8 cellular contexts compared by ENCODE assay signal in the genomic region with DNA sequence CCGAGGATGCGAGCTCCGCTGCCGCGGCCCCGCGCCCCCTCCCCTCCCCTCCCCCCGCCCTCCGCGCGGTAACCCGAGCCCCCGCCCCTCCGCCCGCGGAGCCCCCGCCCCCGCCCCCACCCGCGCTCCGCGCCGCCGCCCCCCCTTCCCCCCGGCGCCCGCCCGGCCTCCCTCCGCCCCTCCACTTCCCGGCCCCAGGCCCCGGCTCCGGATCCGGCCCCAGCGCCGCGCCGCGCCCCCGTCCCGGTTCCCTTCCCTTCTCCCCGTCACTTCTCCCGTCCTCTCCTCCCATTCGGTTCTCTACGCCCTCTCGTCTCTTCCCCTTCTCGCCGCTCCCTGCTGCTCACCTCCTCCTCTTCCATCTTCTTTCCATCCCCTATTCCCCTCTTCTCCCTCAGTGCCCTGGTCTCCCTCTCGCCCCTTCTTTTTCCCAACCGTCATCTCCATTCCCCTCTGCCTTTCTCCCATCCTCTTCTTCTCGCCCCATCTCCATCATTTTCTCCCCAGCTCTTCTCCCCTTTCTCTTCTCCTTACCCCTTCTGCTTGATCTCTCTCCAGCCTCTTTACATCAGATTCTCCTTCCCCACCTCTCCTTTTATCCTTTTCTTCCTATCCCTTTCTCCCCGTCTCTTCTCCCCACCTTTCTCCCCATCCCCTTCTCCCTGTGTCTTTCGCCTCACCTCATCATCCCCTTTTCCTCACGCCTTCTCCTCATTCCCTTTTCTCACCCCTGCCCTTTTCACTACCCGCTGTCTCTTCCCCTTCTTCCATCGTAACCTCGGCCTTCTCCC. TPM values are rescaled to one million over a fixed set of nuclear protein-coding genes. Genes with fewer than 3 reads are reported as not detected.
DNase-seq lines count a peak whose midpoint lies in the region; TF ChIP-seq lines count a peak whose summit lies in the region.

A gene with protein sequence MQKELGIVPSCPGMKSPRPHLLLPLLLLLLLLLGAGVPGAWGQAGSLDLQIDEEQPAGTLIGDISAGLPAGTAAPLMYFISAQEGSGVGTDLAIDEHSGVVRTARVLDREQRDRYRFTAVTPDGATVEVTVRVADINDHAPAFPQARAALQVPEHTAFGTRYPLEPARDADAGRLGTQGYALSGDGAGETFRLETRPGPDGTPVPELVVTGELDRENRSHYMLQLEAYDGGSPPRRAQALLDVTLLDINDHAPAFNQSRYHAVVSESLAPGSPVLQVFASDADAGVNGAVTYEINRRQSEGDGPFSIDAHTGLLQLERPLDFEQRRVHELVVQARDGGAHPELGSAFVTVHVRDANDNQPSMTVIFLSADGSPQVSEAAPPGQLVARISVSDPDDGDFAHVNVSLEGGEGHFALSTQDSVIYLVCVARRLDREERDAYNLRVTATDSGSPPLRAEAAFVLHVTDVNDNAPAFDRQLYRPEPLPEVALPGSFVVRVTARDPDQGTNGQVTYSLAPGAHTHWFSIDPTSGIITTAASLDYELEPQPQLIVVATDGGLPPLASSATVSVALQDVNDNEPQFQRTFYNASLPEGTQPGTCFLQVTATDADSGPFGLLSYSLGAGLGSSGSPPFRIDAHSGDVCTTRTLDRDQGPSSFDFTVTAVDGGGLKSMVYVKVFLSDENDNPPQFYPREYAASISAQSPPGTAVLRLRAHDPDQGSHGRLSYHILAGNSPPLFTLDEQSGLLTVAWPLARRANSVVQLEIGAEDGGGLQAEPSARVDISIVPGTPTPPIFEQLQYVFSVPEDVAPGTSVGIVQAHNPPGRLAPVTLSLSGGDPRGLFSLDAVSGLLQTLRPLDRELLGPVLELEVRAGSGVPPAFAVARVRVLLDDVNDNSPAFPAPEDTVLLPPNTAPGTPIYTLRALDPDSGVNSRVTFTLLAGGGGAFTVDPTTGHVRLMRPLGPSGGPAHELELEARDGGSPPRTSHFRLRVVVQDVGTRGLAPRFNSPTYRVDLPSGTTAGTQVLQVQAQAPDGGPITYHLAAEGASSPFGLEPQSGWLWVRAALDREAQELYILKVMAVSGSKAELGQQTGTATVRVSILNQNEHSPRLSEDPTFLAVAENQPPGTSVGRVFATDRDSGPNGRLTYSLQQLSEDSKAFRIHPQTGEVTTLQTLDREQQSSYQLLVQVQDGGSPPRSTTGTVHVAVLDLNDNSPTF (N-terminal part only) (minus strand): TSS at position 20 of the 791 bp plus-strand sequence. CDS start 14,196 bp downstream, outside the sequence.

- WGBS in mesenchymal stem cell, result 5% methylated on average over 28 of the region's 56 CpGs

- H3K4me3 ChIP-seq in MG63 (peak within 1 kb of the TSS; percentile 46), colonic mucosa (peak within 1 kb of the TSS; percentile 24), mesenchymal stem cell (ENCODE audit: insufficient read depth in 1 of 2, low read depth in 1 of 2, low read length in 2 of 2) (peak within 1 kb of the TSS; percentile 64 to 66), tibial artery (peak within 1 kb of the TSS; percentile 56 to 62)

- H3K27me3 ChIP-seq in MG63 (no peaks in the 10 kb centered on the region), colonic mucosa (peaks cover 3% of the 10 kb centered on the region), mesenchymal stem cell (ENCODE audit: control insufficient read depth in 1 of 2, insufficient read depth in 1 of 2, low read length in 2 of 2) (peaks cover 49 to 56% of the 10 kb centered on the region in 2 experiments), tibial artery (no peaks in the 10 kb centered on the region)

- peak within 1 kb of the TSS; percentile 63 for H3K4me2 ChIP-seq in mesenchymal stem cell (ENCODE audit: low read length, poor library complexity, severe bottlenecking)

- DNase-seq in AG20443 (ENCODE audit: low spot score), result peak; percentile 62
- DNase-seq in MG63, result peak; percentile 40
- DNase-seq in colonic mucosa, result no peak
- DNase-seq in mesenchymal stem cell, result peak; percentile 26
- no peak for DNase-seq in tibial artery
- no peak for DNase-seq in cerebellar cortex (ENCODE audit: low spot score)
- no peak for DNase-seq in NCI-H2196 treated with DMSO at 0.1 percent for 48 hours (lab: John Stamatoyannopoulos, UW; ENCODE audit: unreplicated experiment)
- DNase-seq in NCI-H524 (lab: John Stamatoyannopoulos, UW), result no peak

- peak within 1 kb of the TSS; percentile 78 for H4K8ac ChIP-seq in mesenchymal stem cell (ENCODE audit: low read length)

- H2AK5ac ChIP-seq in mesenchymal stem cell (ENCODE audit: low read length, severe bottlenecking), result no peak within 1 kb of the TSS

- peak within 1 kb of the TSS; percentile 77 to 95 for H3K18ac ChIP-seq in mesenchymal stem cell (ENCODE audit: low read depth in 1 of 2, low read length in 2 of 2)

- H4K91ac ChIP-seq in mesenchymal stem cell (ENCODE audit: low read length), result peak within 1 kb of the TSS; percentile 93

- H3K14ac ChIP-seq in mesenchymal stem cell (ENCODE audit: low read length in 2 of 2), result peak within 1 kb of the TSS in 1 of 2 experiments; percentile 96

- TF ChIP-seq CTCF in colonic mucosa (IDR thresholded peaks at IDR 0.05) (no peak), tibial artery (IDR thresholded peaks at IDR 0.05) (no peak)

- H3K4me1 ChIP-seq in colonic mucosa (no peaks in the 10 kb centered on the region), mesenchymal stem cell (ENCODE audit: control insufficient read depth, insufficient read depth, low read depth, low read length) (peaks cover 7% of the 10 kb centered on the region), tibial artery (peaks cover 0 to 34% (median 9%) of the 10 kb centered on the region in 4 donors)

- H3K79me1 ChIP-seq in mesenchymal stem cell (replicated peaks; ENCODE audit: low read length, poor library complexity, severe bottlenecking), result no peaks in the 10 kb centered on the region

- H2BK15ac ChIP-seq in mesenchymal stem cell (ENCODE audit: low read depth, poor library complexity, severe bottlenecking), result peak within 1 kb of the TSS; percentile 60

- H2BK12ac ChIP-seq in mesenchymal stem cell (ENCODE audit: low read length in 2 of 2), result peak within 1 kb of the TSS; percentile 49 to 89

- peak within 1 kb of the TSS; percentile 87 for H2BK120ac ChIP-seq in mesenchymal stem cell (ENCODE audit: low read depth, low read length)

- H3K23ac ChIP-seq in mesenchymal stem cell (ENCODE audit: low read length in 2 of 2), result peak within 1 kb of the TSS in 1 of 2 experiments; percentile 83

- H3K9me3 ChIP-seq in MG63 (no peaks in the 10 kb centered on the region), colonic mucosa (no peaks in the 10 kb centered on the region), mesenchymal stem cell (ENCODE audit: control insufficient read depth, low read length) (no peaks in the 10 kb centered on the region), tibial artery (no peaks in the 10 kb centered on the region)

- H2BK5ac ChIP-seq in mesenchymal stem cell (ENCODE audit: low read depth, low read length, poor library complexity, severe bottlenecking), result no peak within 1 kb of the TSS

- H2AFZ ChIP-seq in mesenchymal stem cell (ENCODE audit: low read depth, low read length), result peak within 1 kb of the TSS; percentile 74

- H3K27ac ChIP-seq in colonic mucosa (peak within 1 kb of the TSS; percentile 53), mesenchymal stem cell (ENCODE audit: low read length, poor library complexity, severe bottlenecking) (no peak within 1 kb of the TSS), tibial artery (peak within 1 kb of the TSS; percentile 76 to 80)

- H3K9ac ChIP-seq in colonic mucosa (ENCODE audit: low read depth in 2 of 2, low read length in 2 of 2) (peak within 1 kb of the TSS; percentile 32 to 37), mesenchymal stem cell (ENCODE audit: low read length) (peak within 1 kb of the TSS; percentile 28)

- peak within 1 kb of the TSS; percentile 81 to 99 for H3K4ac ChIP-seq in mesenchymal stem cell (ENCODE audit: low read depth in 1 of 2, low read length in 2 of 2)

- intact Hi-C loops in colonic mucosa (cut with DNase I) (no loop called here), tibial artery (cut with DNase I; ENCODE audit: low total_unique reads) (loop anchor here (5.0 kb wide), 1 partner anchor 44 kb away; a partner anchor contains a TSS)

- H3K36me3 ChIP-seq in MG63, result no peaks in the 10 kb centered on the region
- no peaks in the 10 kb centered on the region for H3K36me3 ChIP-seq in colonic mucosa
- no peaks in the 10 kb centered on the region for H3K36me3 ChIP-seq in mesenchymal stem cell (ENCODE audit: control insufficient read depth in 1 of 2, insufficient read depth in 2 of 2, low read depth in 1 of 2, low read length in 2 of 2)
- no peaks in the 10 kb centered on the region for H3K36me3 ChIP-seq in tibial artery

RNA-seq across cellular contexts. Expression of the gene that starts here (rescaled TPM):
- 4.3 and 5.4 TPM in 2 replicates for total RNA-seq in MG63 (2014; rRNA removed; shearing (Covaris generic); ENCODE audit: low replicate concordance)
- 1 to 10 TPM; 4.7 to 8.3 TPM for total RNA-seq in colonic mucosa
- polyA plus RNA-seq in mesenchymal stem cell (2013, experiment 1 of 2), result 13.2 TPM
- polyA plus RNA-seq in mesenchymal stem cell (2013, experiment 2 of 2), result 12.1 TPM

Comparison
In these comparisons a context has a peak if more than half of its experiments do, and no peak if none do; other contexts are left out.
1. DNase-seq: peak in AG20443 (single experiment), MG63 (single experiment) and mesenchymal stem cell (single experiment); none in colonic mucosa (single experiment), tibial artery (0 of 2), cerebellar cortex (single experiment), NCI-H2196 treated with DMSO at 0.1 percent for 48 hours (single experiment) and NCI-H524 (0 of 2).
2. Peak in every context shown above with its lines, with median percentiles within 50 percentile points of each other: H3K4me3 ChIP-seq.